11 cellular contexts compared by ENCODE assay signal in genomic region chr11:66694056-66694410, GRCh38. TPM values are rescaled to one million over a fixed set of nuclear protein-coding genes. Genes with fewer than 3 reads are reported as not detected.
DNase-seq lines count a peak whose midpoint lies in the region; ATAC-seq and TF ChIP-seq lines count a peak whose summit lies in the region.
"Had no signal": no experiment of that assay in that cellular context is flagged by ENCODE, and none has a peak within 500 bp of the region (broad histone marks: within the 10 kb centered on the region; RNA-seq: fewer than 3 reads in every experiment).

No MANE protein-coding gene starts in this region.

- no peak for TF ChIP-seq CTCF in WTC11 (IDR thresholded peaks at IDR 0.05)
- no peak for TF ChIP-seq CTCF in chondrocyte (IDR thresholded peaks at IDR 0.05)

- no peaks in the 10 kb centered on the region for H3K4me1 Mint-ChIP-seq in WTC11
- H3K4me1 Mint-ChIP-seq in chondrocyte (ENCODE audit: low read depth) = peaks cover 3% of the 10 kb centered on the region
- H3K4me1 Mint-ChIP-seq in activated T-cell treated with anti-CD3 and anti-CD28 coated beads, Interleukin-2, amount 50 U/mL, for 4 hours (ENCODE audit: low read depth) = no peaks in the 10 kb centered on the region
- H3K4me1 Mint-ChIP-seq: CD4-positive, alpha-beta memory T cell had no signal

- peaks cover 4% of the 10 kb centered on the region for H3K4me1 ChIP-seq in NT2/D1 (ENCODE audit: insufficient read depth, insufficient read length)
- H3K4me1 ChIP-seq: BLaER1, HAP-1 had no signal

- H3K27ac ChIP-seq in temporal lobe (ENCODE audit: low read depth, low read length) = peak overlapping the region; percentile 27
- H3K27ac ChIP-seq: BLaER1 had no signal

- H3K27ac Mint-ChIP-seq in WTC11 = 0 out of 2 replicates have a peak overlapping the region, but pooled peaks have one; percentile 7
- no peak overlapping the region for H3K27ac Mint-ChIP-seq in chondrocyte (ENCODE audit: unreplicated experiment)

- H3K27me3 ChIP-seq in NT2/D1 (ENCODE audit: insufficient read depth, insufficient read length) = no peaks in the 10 kb centered on the region
- H3K27me3 ChIP-seq: BLaER1 had no signal

- peak overlapping the region; percentile 1 for H3K9ac ChIP-seq in NT2/D1 (ENCODE audit: insufficient read length, low read depth)
- H3K9ac ChIP-seq: BLaER1 had no signal

- no peak overlapping the region for H3K4me3 ChIP-seq in NT2/D1 (ENCODE audit: insufficient read length, low read depth)
- H3K4me3 ChIP-seq: BLaER1, GM12878, HAP-1 had no signal

- peaks cover 87% of the 10 kb centered on the region for H3K36me3 ChIP-seq in NT2/D1 (ENCODE audit: insufficient read depth, insufficient read length, low read length)

- H3K27me3 Mint-ChIP-seq in WTC11 (ENCODE audit: low read depth) = no peaks in the 10 kb centered on the region
- H3K27me3 Mint-ChIP-seq in chondrocyte (ENCODE audit: low read depth) = no peaks in the 10 kb centered on the region
- H3K27me3 Mint-ChIP-seq in activated T-cell treated with anti-CD3 and anti-CD28 coated beads, Interleukin-2, amount 50 U/mL, for 4 hours (ENCODE audit: low read depth) = no peaks in the 10 kb centered on the region

- H3K4me3 Mint-ChIP-seq in WTC11 = no peak overlapping the region
- no peak overlapping the region for H3K4me3 Mint-ChIP-seq in chondrocyte (ENCODE audit: unreplicated experiment)
- no peak overlapping the region for H3K4me3 Mint-ChIP-seq in activated T-cell treated with anti-CD3 and anti-CD28 coated beads, Interleukin-2, amount 50 U/mL, for 4 hours
- H3K4me3 Mint-ChIP-seq: CD4-positive, alpha-beta memory T cell had no signal

- POLR2A ChIA-PET in WTC11 (lab: Charles Lee) = no interaction called here

- H3K9me3 ChIP-seq in NT2/D1 (ENCODE audit: insufficient read depth, low read length) = no peaks in the 10 kb centered on the region
- H3K9me3 ChIP-seq: BLaER1, HAP-1 had no signal

- CTCF ChIA-PET in WTC11 (lab: Charles Lee) = interaction anchor here (0.6 to 0.7 kb wide), 3 partner anchors 17 to 148 kb away, joined by 3 read pairs; no protein-coding TSS in a partner anchor

- ATAC-seq in WTC11 = no peak
- ATAC-seq in activated T-cell treated with anti-CD3 and anti-CD28 coated beads, Interleukin-2, amount 50 U/mL, for 4 hours = no peak
- no peak for ATAC-seq in HG02973 (IDR thresholded peaks at IDR 0.05; ENCODE audit: unreplicated experiment)

- no peak for DNase-seq in NT2/D1 (ENCODE audit: low read depth, low spot score)
- DNase-seq in WTC11 (ENCODE audit: low spot score) = no peak
- DNase-seq in chondrocyte (ENCODE audit: low spot score) = peak; percentile 88
- no peak for DNase-seq in stimulated activated CD4-positive, alpha-beta T cell treated with anti-CD3 and anti-CD28 coated beads, Interleukin-4, amount 100 ng/mL, for 24 hours
- no peak for DNase-seq in activated T-cell treated with anti-CD3 and anti-CD28 coated beads, Interleukin-2, amount 50 U/mL, for 4 hours

- peaks cover 20% of the 10 kb centered on the region for H3K36me3 Mint-ChIP-seq in WTC11
- peaks cover 6% of the 10 kb centered on the region for H3K36me3 Mint-ChIP-seq in chondrocyte (ENCODE audit: low read depth)
- no peaks in the 10 kb centered on the region for H3K36me3 Mint-ChIP-seq in activated T-cell treated with anti-CD3 and anti-CD28 coated beads, Interleukin-2, amount 50 U/mL, for 4 hours (ENCODE audit: insufficient read depth)
- H3K36me3 Mint-ChIP-seq: CD4-positive, alpha-beta memory T cell had no signal

- no peaks in the 10 kb centered on the region for H3K9me3 Mint-ChIP-seq in WTC11
- no peaks in the 10 kb centered on the region for H3K9me3 Mint-ChIP-seq in chondrocyte (ENCODE audit: low read depth)
- H3K9me3 Mint-ChIP-seq in activated T-cell treated with anti-CD3 and anti-CD28 coated beads, Interleukin-2, amount 50 U/mL, for 4 hours = no peaks in the 10 kb centered on the region

TF ChIP-seq in WTC11, 78 proteins besides CTCF, POLR2A, EP300 and RAD21:
- TF ChIP-seq HMGA2 (CRISPR knock-in tag; IDR thresholded peaks at IDR 0.05) = no peak
- no peak for TF ChIP-seq USF1 (CRISPR knock-in tag; IDR thresholded peaks at IDR 0.05)
- TF ChIP-seq TCF7 (CRISPR knock-in tag; IDR thresholded peaks at IDR 0.05; ENCODE audit: low read depth) = no peak
- no peak for TF ChIP-seq SMAD3 (CRISPR knock-in tag; IDR thresholded peaks at IDR 0.05; ENCODE audit: borderline replicate concordance)
- TF ChIP-seq GRHL2 (CRISPR knock-in tag; IDR thresholded peaks at IDR 0.05; ENCODE audit: insufficient replicate concordance, severe bottlenecking) = no peak

RNA-seq across cellular contexts. Expression of gene RBM4B, which starts 16.3 kb away (rescaled TPM):
- total RNA-seq in WTC11 (2021) (14.1 to 21.3 TPM (median 20.3 TPM) in 3 replicates), chondrocyte (19.6 to 26.3 TPM (median 22.5 TPM) in 3 replicates), temporal lobe (72.5 TPM)
- total RNA-seq in activated T-cell treated with anti-CD3 and anti-CD28 coated beads, Interleukin-2, amount 50 U/mL, for 4 hours = 10 to 100 TPM in 2 of 3 donors, 1 to 10 TPM in 1; 9.0 to 14.9 (median 12.5) TPM

RNA-seq across cellular contexts. Expression of gene SPTBN2, which starts 35.0 kb away (rescaled TPM):
- total RNA-seq in WTC11 (2021) = 34.9 to 40.7 TPM (median 38.9 TPM) in 3 replicates
- total RNA-seq in chondrocyte = 13.2 to 18.6 TPM (median 15.7 TPM) in 3 replicates
- 155 TPM for total RNA-seq in temporal lobe
- under 1 TPM; 0.81 to 0.92 (median 0.82) TPM for total RNA-seq in activated T-cell treated with anti-CD3 and anti-CD28 coated beads, Interleukin-2, amount 50 U/mL, for 4 hours
- total RNA-seq: CD4-positive, alpha-beta memory T cell had no signal

RNA-seq across cellular contexts. Expression of gene RBM4, which starts 55.5 kb away (rescaled TPM):
- total RNA-seq in WTC11 (2021) (144 to 163 TPM (median 154 TPM) in 3 replicates), chondrocyte (109 to 118 TPM (median 117 TPM) in 3 replicates), temporal lobe (119 TPM)
- total RNA-seq in activated T-cell treated with anti-CD3 and anti-CD28 coated beads, Interleukin-2, amount 50 U/mL, for 4 hours = 100 to 1,000 TPM; 135 to 150 (median 138) TPM
